Comparison of ENCODE assay signal across 14 cellular contexts in genomic region chr2:70983506-70984227, GRCh38. TPM values are rescaled to one million over a fixed set of nuclear protein-coding genes. Genes with fewer than 3 reads are reported as not detected.
A peak's percentile ranks its signal among the peaks of the same experiment; 100 is the strongest.
DNase-seq lines count a peak whose midpoint lies in the region; ATAC-seq and TF ChIP-seq lines count a peak whose summit lies in the region.
"Had no signal": no experiment of that assay in that cellular context is flagged by ENCODE, and none has a peak within 500 bp of the region (broad histone marks: within the 10 kb centered on the region; RNA-seq: fewer than 3 reads in every experiment).

No MANE protein-coding gene starts in this region.

- intact Hi-C loops in breast epithelium (cut with DNase I; ENCODE audit: low total_unique reads): no loop called here
- intact Hi-C loops in mammary epithelial cell (cut with micrococcal nuclease): no loop called here
- intact Hi-C loops in upper lobe of right lung (cut with DNase I): no loop called here
- intact Hi-C loops in Right ventricle myocardium inferior (cut with DNase I): no loop called here

- CTCF ChIA-PET in mammary epithelial cell (lab: Charles Lee; ENCODE audit: low non-redundant PET): no interaction called here

- H3K9ac ChIP-seq in mammary epithelial cell (ENCODE audit: insufficient read depth, low read length): no peak overlapping the region

- no TSS peak for BruUV-seq in mammary epithelial cell (replicated peaks; lab: Mats Ljungman, UMichigan)

- TF ChIP-seq POLR2A in breast epithelium (IDR thresholded peaks at IDR 0.05): no peak

- DNase-seq in breast epithelium (ENCODE audit: low spot score in 2 of 2) (peak; percentile 7 to 25), mammary epithelial cell (no peak), mesenteric fat pad (ENCODE audit: low spot score) (peak; percentile 73), upper lobe of right lung (peak; percentile 37), Right ventricle myocardium inferior (ENCODE audit: missing footprints) (no peak), activated gamma-delta T cell treated with Interleukin-2 at 50 U/mL for 16 hours (no peak), KBM-7 (no peak)
- peak; percentile 3 for DNase-seq in activated CD8-positive, alpha-beta memory T cell treated with anti-CD3 and anti-CD28 coated beads, Interleukin-2, amount 50 U/mL, for 4 hours
- DNase-seq: CD4-positive, CD25-positive, alpha-beta regulatory T cell; NCI-H1436; NCI-H2107; NCI-H345; NCI-H69 had no signal

- no peaks in the 10 kb centered on the region for H3K79me2 ChIP-seq in mammary epithelial cell (ENCODE audit: insufficient read depth, low read length)

- no peaks in the 10 kb centered on the region for H3K36me3 ChIP-seq in breast epithelium
- peaks cover 8% of the 10 kb centered on the region for H3K36me3 ChIP-seq in mammary epithelial cell (ENCODE audit: insufficient read depth, low read length)
- H3K36me3 ChIP-seq in upper lobe of right lung: peaks cover 30% of the 10 kb centered on the region

- ATAC-seq in upper lobe of right lung: no peak
- no peak for ATAC-seq in Right ventricle myocardium inferior

- no peak for TF ChIP-seq CTCF in breast epithelium (IDR thresholded peaks at IDR 0.05)
- no peak for TF ChIP-seq CTCF in mammary epithelial cell (conservative IDR thresholded peaks at IDR 0.05 in 1 of 2, IDR thresholded peaks at IDR 0.05 in 1 of 2; ENCODE audit: extremely low read depth in 1 of 2, insufficient read depth in 1 of 2, low read depth in 1 of 2, low read length in 2 of 2)
- no peak for TF ChIP-seq CTCF in upper lobe of right lung (IDR thresholded peaks at IDR 0.05)

- in situ Hi-C loops in mammary epithelial cell (cut with MboI; ENCODE audit: low sequenced_read_pairs in 2 of 2): no loop called here
- in situ Hi-C loops in KBM-7 (cut with MboI; ENCODE audit: low pct_unique_long_range_greater_than_20kb, low sequenced_read_pairs): no loop called here

- H3K9me3 ChIP-seq in breast epithelium (no peaks in the 10 kb centered on the region), mammary epithelial cell (replicated peaks; ENCODE audit: insufficient read depth, low read length) (no peaks in the 10 kb centered on the region), upper lobe of right lung (no peaks in the 10 kb centered on the region)

- H3K27ac ChIP-seq in breast epithelium: no peak overlapping the region
- H3K27ac ChIP-seq in mammary epithelial cell (ENCODE audit: insufficient read depth, low read depth, low read length): no peak overlapping the region
- no peak overlapping the region for H3K27ac ChIP-seq in upper lobe of right lung

- dilution Hi-C loops in mammary epithelial cell (cut with HindIII; ENCODE audit: low sequenced_read_pairs): no loop called here

- WGBS in mammary epithelial cell (ENCODE audit: low coverage, missing lambda C conversion rate): 94% methylated on average over 7 of the region's 8 CpGs

- H3K4me3 ChIP-seq in breast epithelium (no peak overlapping the region), mammary epithelial cell (replicated peaks in 1 of 3; ENCODE audit: insufficient read depth in 1 of 3, low read depth in 2 of 3, low read length in 3 of 3) (no peak overlapping the region), upper lobe of right lung (no peak overlapping the region)

- no peak overlapping the region for H2AFZ ChIP-seq in mammary epithelial cell (ENCODE audit: low read depth, low read length)

- no peaks in the 10 kb centered on the region for H3K4me1 ChIP-seq in breast epithelium
- no peaks in the 10 kb centered on the region for H3K4me1 ChIP-seq in mammary epithelial cell (ENCODE audit: insufficient read depth, low read length)
- no peaks in the 10 kb centered on the region for H3K4me1 ChIP-seq in upper lobe of right lung

- H3K27me3 ChIP-seq in breast epithelium (no peaks in the 10 kb centered on the region), mammary epithelial cell (ENCODE audit: insufficient read depth, low read length) (no peaks in the 10 kb centered on the region), upper lobe of right lung (no peaks in the 10 kb centered on the region)

- no peak overlapping the region for H3K4me2 ChIP-seq in mammary epithelial cell (ENCODE audit: insufficient read depth, low read depth, low read length)

- no peaks in the 10 kb centered on the region for H4K20me1 ChIP-seq in mammary epithelial cell (ENCODE audit: insufficient read depth, low read length)

RNA-seq across cellular contexts. Expression of gene ANKRD53, which starts 5.2 kb away (rescaled TPM):
- total RNA-seq in breast epithelium: 1 to 10 TPM; 2.8 to 4.9 (median 3.2) TPM
- under 1 TPM in 1 of 2 donors, not detected in 1; 0.83 TPM for total RNA-seq in mammary epithelial cell
- 0.18 TPM for polyA plus RNA-seq in mammary epithelial cell
- 1.7 TPM for polyA minus RNA-seq in mammary epithelial cell
- 17.6 TPM for total RNA-seq in mesenteric fat pad
- 0.38 TPM for total RNA-seq in upper lobe of right lung
- 0.54 TPM for total RNA-seq in Right ventricle myocardium inferior

RNA-seq across cellular contexts. Expression of gene TEX261, which starts 11.0 kb away (rescaled TPM):
- 10 to 100 TPM; 39.5 to 48.8 (median 40.0) TPM for total RNA-seq in breast epithelium
- 10 to 100 TPM; 30.0 to 61.6 TPM for total RNA-seq in mammary epithelial cell
- 59.6 TPM for polyA plus RNA-seq in mammary epithelial cell
- 146 TPM for polyA minus RNA-seq in mammary epithelial cell
- total RNA-seq in mesenteric fat pad: 86.8 TPM
- total RNA-seq in upper lobe of right lung: 63.1 TPM
- total RNA-seq in Right ventricle myocardium inferior: 63.8 TPM

RNA-seq across cellular contexts. Expression of gene ATP6V1B1, which starts 48.0 kb away (rescaled TPM):
- total RNA-seq in breast epithelium (10 to 100 TPM in 1 of 3 donors, 1 to 10 TPM in 2; 1.8 to 38.2 (median 4.6) TPM), mammary epithelial cell (1 to 10 TPM in 1 of 2 donors, not detected in 1; 1.3 TPM), mesenteric fat pad (2.4 TPM), upper lobe of right lung (2.1 TPM), Right ventricle myocardium inferior (not detected)
- polyA plus RNA-seq in mammary epithelial cell: 0.03 TPM
- polyA minus RNA-seq in mammary epithelial cell: not detected
- total RNA-seq: CD4-positive, CD25-positive, alpha-beta regulatory T cell; HT1080 had no signal
- polyA plus RNA-seq: CD4-positive, CD25-positive, alpha-beta regulatory T cell had no signal

Comparison
In these comparisons a context has a peak if more than half of its experiments do, and no peak if none do; other contexts are left out.
1. DNase-seq: peak in breast epithelium (2 of 2), activated CD8-positive, alpha-beta memory T cell treated with anti-CD3 and anti-CD28 coated beads, Interleukin-2, amount 50 U/mL, for 4 hours (single experiment), mesenteric fat pad (single experiment) and upper lobe of right lung (single experiment); none in mammary epithelial cell (single experiment), Right ventricle myocardium inferior (single experiment), activated gamma-delta T cell treated with Interleukin-2 at 50 U/mL for 16 hours (single experiment) and KBM-7 (single experiment).